ENCODE assay signal across 1 cellular context in genomic region chr15:98855067-98855814, GRCh38.
TF ChIP-seq lines count a peak whose summit lies in the region.

No MANE protein-coding gene starts in this region.

TF ChIP-seq in GM23338, 12 proteins besides CTCF, POLR2A, EP300 and RAD21 (continued from another document):
- TF ChIP-seq STAT1 (IDR thresholded peaks at IDR 0.05; ENCODE audit: unreplicated experiment): no peak
- TF ChIP-seq EZH2 (IDR thresholded peaks at IDR 0.05; ENCODE audit: low read depth, unreplicated experiment): no peak
- TF ChIP-seq CREB1 (CRISPR knock-in tag; IDR thresholded peaks at IDR 0.05; ENCODE audit: low read depth): no peak
- no peak for TF ChIP-seq POLR2AphosphoS5 (IDR thresholded peaks at IDR 0.05; ENCODE audit: low read depth)
- no peak for TF ChIP-seq NANOG (IDR thresholded peaks at IDR 0.05; ENCODE audit: borderline replicate concordance)
- TF ChIP-seq ETS1 (IDR thresholded peaks at IDR 0.05): no peak
TF ChIP-seq in GM23338: peak in this region for 0.
